18 cellular contexts compared by ENCODE assay signal in genomic region chr19:56866563-56866962, GRCh38. TPM values are rescaled to one million over a fixed set of nuclear protein-coding genes. Genes with fewer than 3 reads are reported as not detected.
A peak's percentile ranks its signal among the peaks of the same experiment; 100 is the strongest.
DNase-seq lines count a peak whose midpoint lies in the region; ATAC-seq and TF ChIP-seq lines count a peak whose summit lies in the region.
"Had no signal": no experiment of that assay in that cellular context is flagged by ENCODE, and none has a peak within 500 bp of the region (broad histone marks: within the 10 kb centered on the region; RNA-seq: fewer than 3 reads in every experiment).

No MANE protein-coding gene starts in this region.

- CTCF ChIA-PET in SK-N-SH (lab: Yijun Ruan, JAX) = no interaction called here
- CTCF ChIA-PET in activated naive CD4-positive, alpha-beta T cell treated with anti-CD3 and anti-CD28 coated beads for 36 hours (lab: Charles Lee) = no interaction called here

- H3K27ac ChIP-seq in SK-N-SH (ENCODE audit: low read depth in 2 of 2, low read length in 1 of 2) (no peak overlapping the region), neural cell (ENCODE audit: low read length) (peak overlapping the region; percentile 48)
- H3K27ac ChIP-seq: A549, BLaER1 had no signal

- no peaks in the 10 kb centered on the region for H3F3A ChIP-seq in SK-N-SH (replicated peaks; ENCODE audit: insufficient read depth)
- no peaks in the 10 kb centered on the region for H3F3A ChIP-seq in neural cell (ENCODE audit: insufficient read depth, low read length, poor library complexity, severe bottlenecking)

- peaks cover 8% of the 10 kb centered on the region for H3K36me3 Mint-ChIP-seq in activated naive CD4-positive, alpha-beta T cell treated with anti-CD3 and anti-CD28 coated beads for 36 hours (ENCODE audit: low read depth)
- H3K36me3 Mint-ChIP-seq: CD4-positive, alpha-beta memory T cell had no signal

- H3K4me1 Mint-ChIP-seq in activated naive CD4-positive, alpha-beta T cell treated with anti-CD3 and anti-CD28 coated beads for 36 hours (ENCODE audit: low read depth) = no peaks in the 10 kb centered on the region
- H3K4me1 Mint-ChIP-seq: CD4-positive, alpha-beta memory T cell had no signal

- H3K9ac ChIP-seq in SK-N-SH (no peak overlapping the region), neural cell (ENCODE audit: low read length) (no peak overlapping the region)
- H3K9ac ChIP-seq: BLaER1 had no signal

- intact Hi-C loops in activated naive CD4-positive, alpha-beta T cell treated with anti-CD3 and anti-CD28 coated beads for 36 hours (cut with micrococcal nuclease) = no loop called here

- H3K27ac Mint-ChIP-seq in activated naive CD4-positive, alpha-beta T cell treated with anti-CD3 and anti-CD28 coated beads for 36 hours = no peak overlapping the region
- H3K27ac Mint-ChIP-seq: CD4-positive, alpha-beta memory T cell had no signal

- 3% methylated on average over 2 of the region's 2 CpGs for WGBS in SK-N-SH (ENCODE audit: low lambda C conversion rate)

- H3K4me1 ChIP-seq in SK-N-SH (ENCODE audit: control insufficient read depth in 1 of 2, insufficient read depth in 2 of 2, low read depth in 1 of 2, low read length in 1 of 2) = no peaks in the 10 kb centered on the region
- H3K4me1 ChIP-seq: A549, BLaER1 had no signal

- POLR2A ChIA-PET in SK-N-SH (lab: Yijun Ruan, JAX) = no interaction called here

- peak; percentile 17 for DNase-seq in SK-N-SH
- peak in 34 of 58 donors; percentile 0 to 67 (median 8) for DNase-seq in anterior cingulate cortex (lab: John Stamatoyannopoulos, UW)
- no peak for DNase-seq in mesenteric fat pad (ENCODE audit: low spot score)
- no peak for DNase-seq in activated naive CD4-positive, alpha-beta T cell treated with anti-CD3 and anti-CD28 coated beads for 36 hours
- DNase-seq: CD4-positive, alpha-beta memory T cell; DMS53; KBM-7; NCI-H1105; NCI-H187; NCI-H82; RPMI8226; SIG-M5 had no signal

- no peaks in the 10 kb centered on the region for H4K20me1 ChIP-seq in SK-N-SH (ENCODE audit: insufficient read depth)
- no peaks in the 10 kb centered on the region for H4K20me1 ChIP-seq in neural cell (ENCODE audit: insufficient read depth)
- H4K20me1 ChIP-seq: BLaER1 had no signal

- H3K4me2 ChIP-seq in SK-N-SH = no peak overlapping the region
- H3K4me2 ChIP-seq in neural cell (ENCODE audit: low read length) = no peak overlapping the region
- H3K4me2 ChIP-seq: A549, BLaER1 had no signal

- H3K27me3 ChIP-seq in SK-N-SH (ENCODE audit: insufficient read depth) (no peaks in the 10 kb centered on the region), neural cell (ENCODE audit: insufficient read depth, low read depth, low read length) (no peaks in the 10 kb centered on the region)
- H3K27me3 ChIP-seq: BLaER1 had no signal

- TF ChIP-seq EP300 in SK-N-SH (IDR thresholded peaks at IDR 0.05; ENCODE audit: borderline replicate concordance in 1 of 2, low read depth in 1 of 2, low read length in 1 of 2) (no peak), neural cell (conservative IDR thresholded peaks at IDR 0.05; ENCODE audit: poor library complexity, severe bottlenecking) (peak; percentile 43)

- H3K9me3 Mint-ChIP-seq in activated naive CD4-positive, alpha-beta T cell treated with anti-CD3 and anti-CD28 coated beads for 36 hours = peaks cover 39% of the 10 kb centered on the region

- H3K9me3 ChIP-seq in SK-N-SH (no peaks in the 10 kb centered on the region), neural cell (ENCODE audit: low read length) (peaks cover 7% of the 10 kb centered on the region)

- TF ChIP-seq CTCF in SK-N-SH (IDR thresholded peaks at IDR 0.05) (no peak), neural cell (IDR thresholded peaks at IDR 0.05; ENCODE audit: poor library complexity, severe bottlenecking) (no peak)

- no peak overlapping the region for H2AFZ ChIP-seq in SK-N-SH (ENCODE audit: low read depth)
- no peak overlapping the region for H2AFZ ChIP-seq in neural cell (ENCODE audit: low read depth, low read length)

- H3K79me2 ChIP-seq in SK-N-SH (ENCODE audit: insufficient read depth) (no peaks in the 10 kb centered on the region), neural cell (replicated peaks; ENCODE audit: insufficient read depth, low read length) (no peaks in the 10 kb centered on the region)

- no peak overlapping the region for H3K4me3 Mint-ChIP-seq in activated naive CD4-positive, alpha-beta T cell treated with anti-CD3 and anti-CD28 coated beads for 36 hours
- H3K4me3 Mint-ChIP-seq: CD4-positive, alpha-beta memory T cell had no signal

- H3K9me2 ChIP-seq in SK-N-SH (no peaks in the 10 kb centered on the region), neural cell (ENCODE audit: insufficient read depth, low read length) (no peaks in the 10 kb centered on the region)

- H3K4me3 ChIP-seq in SK-N-SH (ENCODE audit: low read depth in 2 of 2, low read length in 1 of 2) (no peak overlapping the region), neural cell (ENCODE audit: low read length) (no peak overlapping the region)
- H3K4me3 ChIP-seq: A549, BLaER1 had no signal

- H3K36me3 ChIP-seq in SK-N-SH (replicated peaks in 1 of 2; ENCODE audit: control insufficient read depth in 1 of 2, insufficient read depth in 2 of 2, low read length in 1 of 2) (no peaks in the 10 kb centered on the region), neural cell (ENCODE audit: insufficient read depth, low read length) (no peaks in the 10 kb centered on the region)
- H3K36me3 ChIP-seq: BLaER1 had no signal

- TF ChIP-seq RAD21 in SK-N-SH (IDR thresholded peaks at IDR 0.05; ENCODE audit: low read length) = no peak
- peak; percentile 34 for TF ChIP-seq RAD21 in neural cell (conservative IDR thresholded peaks at IDR 0.05)

- ATAC-seq in SK-N-SH treated with all-trans-retinoic acid at 6 μM for 48 hours (no peak), GM21619 (IDR thresholded peaks at IDR 0.05; ENCODE audit: unreplicated experiment) (no peak)
- ATAC-seq: A549 had no signal

- H3K27me3 Mint-ChIP-seq in activated naive CD4-positive, alpha-beta T cell treated with anti-CD3 and anti-CD28 coated beads for 36 hours (ENCODE audit: low read depth) = no peaks in the 10 kb centered on the region
- H3K27me3 Mint-ChIP-seq: CD4-positive, alpha-beta memory T cell had no signal

TF ChIP-seq in SK-N-SH, 30 proteins besides CTCF, POLR2A, EP300 and RAD21 (continues in another document):
- TF ChIP-seq RXRA (IDR thresholded peaks at IDR 0.05; ENCODE audit: borderline replicate concordance, low read depth) = no peak
- no peak for TF ChIP-seq SIN3A (IDR thresholded peaks at IDR 0.05; ENCODE audit: borderline replicate concordance, low read depth, low read length)
- no peak for TF ChIP-seq EZH2phosphoT487 (IDR thresholded peaks at IDR 0.05; ENCODE audit: borderline replicate concordance, low read depth)
- TF ChIP-seq FOXJ3 (CRISPR knock-in tag; IDR thresholded peaks at IDR 0.05) = no peak
- TF ChIP-seq GATA2 (CRISPR knock-in tag; IDR thresholded peaks at IDR 0.05) = no peak
- no peak for TF ChIP-seq POLR2AphosphoS5 (IDR thresholded peaks at IDR 0.05; ENCODE audit: low read depth, low read length)
- TF ChIP-seq CHD2 (IDR thresholded peaks at IDR 0.05; ENCODE audit: low read length, partially characterized antibody) = no peak

TF ChIP-seq in SK-N-SH treated with all-trans-retinoic acid at 6 μM for 48 hours, 23 proteins besides CTCF, POLR2A, EP300 and RAD21 (continues in another document):
- TF ChIP-seq POU6F1 (CRISPR knock-in tag; IDR thresholded peaks at IDR 0.05; ENCODE audit: borderline replicate concordance, low read depth) (no peak), ARNTL (CRISPR knock-in tag; IDR thresholded peaks at IDR 0.05; ENCODE audit: borderline replicate concordance, low read depth) (no peak), ZNF565 (CRISPR knock-in tag; conservative IDR thresholded peaks at IDR 0.05; ENCODE audit: low read depth) (no peak)

TF ChIP-seq in neural cell, 6 proteins besides CTCF, POLR2A, EP300 and RAD21 (continues in another document):
- TF ChIP-seq REST (IDR thresholded peaks at IDR 0.05; ENCODE audit: borderline replicate concordance) (no peak), TAF1 (IDR thresholded peaks at IDR 0.05; ENCODE audit: low read depth) (no peak), MXI1 (conservative IDR thresholded peaks at IDR 0.05; ENCODE audit: poor library complexity, severe bottlenecking) (no peak), SMC3 (conservative IDR thresholded peaks at IDR 0.05; ENCODE audit: poor library complexity) (no peak), POLR2AphosphoS5 (IDR thresholded peaks at IDR 0.05) (no peak)

RNA-seq across cellular contexts. Expression of gene PEG3, which starts 26.0 kb away (rescaled TPM):
- 0.12 and 0.29 TPM in 2 replicates for polyA plus RNA-seq in SK-N-SH (2012; rRNA removed)
- polyA plus RNA-seq in SK-N-SH (2012; cell fraction: cytosol; rRNA removed) = 0.19 and 0.29 TPM in 2 replicates
- 0.52 and 0.61 TPM in 2 replicates for polyA plus RNA-seq in SK-N-SH (2012; cell fraction: nucleus; rRNA removed)
- 0.06 TPM in 1 of 2 replicates, not detected in the other for polyA plus RNA-seq in neural cell
- 0.23 TPM in 1 of 2 replicates, not detected in the other for polyA minus RNA-seq in neural cell
- total RNA-seq in mesenteric fat pad = 13.2 TPM
- total RNA-seq in activated naive CD4-positive, alpha-beta T cell treated with anti-CD3 and anti-CD28 coated beads for 36 hours = not detected
- total RNA-seq: CD4-positive, alpha-beta memory T cell had no signal
- polyA plus RNA-seq: A549; CD4-positive, alpha-beta memory T cell had no signal

RNA-seq across cellular contexts. Expression of gene ZIM2, which starts 26.0 kb away (rescaled TPM):
- polyA plus RNA-seq in SK-N-SH (2012; rRNA removed) = not detected in 2 replicates
- 0.03 TPM in 1 of 2 replicates, not detected in the other for polyA plus RNA-seq in SK-N-SH (2012; cell fraction: cytosol; rRNA removed)
- polyA plus RNA-seq in SK-N-SH (2012; cell fraction: nucleus; rRNA removed) = not detected in 2 replicates
- not detected in 2 replicates for polyA plus RNA-seq in neural cell
- polyA minus RNA-seq in neural cell = not detected in 2 replicates
- 0.87 TPM for total RNA-seq in mesenteric fat pad
- not detected for total RNA-seq in activated naive CD4-positive, alpha-beta T cell treated with anti-CD3 and anti-CD28 coated beads for 36 hours
- total RNA-seq: CD4-positive, alpha-beta memory T cell; NCI-H460 had no signal
- polyA plus RNA-seq: A549; CD4-positive, alpha-beta memory T cell had no signal

Comparison
In these comparisons a context has a peak if more than half of its experiments do, and no peak if none do; other contexts are left out.
1. DNase-seq: peak in SK-N-SH (single experiment) and anterior cingulate cortex (34 of 58); none in mesenteric fat pad (single experiment) and activated naive CD4-positive, alpha-beta T cell treated with anti-CD3 and anti-CD28 coated beads for 36 hours (single experiment).
2. RNA of gene PEG3, which starts 26.0 kb away (total RNA-seq): 13.2 TPM in mesenteric fat pad (single experiment); not detected in activated naive CD4-positive, alpha-beta T cell treated with anti-CD3 and anti-CD28 coated beads for 36 hours; every median in the first group is over 10 times any median in the second.